Comparison of ENCODE assay signal across 9 cellular contexts in the genomic region with DNA sequence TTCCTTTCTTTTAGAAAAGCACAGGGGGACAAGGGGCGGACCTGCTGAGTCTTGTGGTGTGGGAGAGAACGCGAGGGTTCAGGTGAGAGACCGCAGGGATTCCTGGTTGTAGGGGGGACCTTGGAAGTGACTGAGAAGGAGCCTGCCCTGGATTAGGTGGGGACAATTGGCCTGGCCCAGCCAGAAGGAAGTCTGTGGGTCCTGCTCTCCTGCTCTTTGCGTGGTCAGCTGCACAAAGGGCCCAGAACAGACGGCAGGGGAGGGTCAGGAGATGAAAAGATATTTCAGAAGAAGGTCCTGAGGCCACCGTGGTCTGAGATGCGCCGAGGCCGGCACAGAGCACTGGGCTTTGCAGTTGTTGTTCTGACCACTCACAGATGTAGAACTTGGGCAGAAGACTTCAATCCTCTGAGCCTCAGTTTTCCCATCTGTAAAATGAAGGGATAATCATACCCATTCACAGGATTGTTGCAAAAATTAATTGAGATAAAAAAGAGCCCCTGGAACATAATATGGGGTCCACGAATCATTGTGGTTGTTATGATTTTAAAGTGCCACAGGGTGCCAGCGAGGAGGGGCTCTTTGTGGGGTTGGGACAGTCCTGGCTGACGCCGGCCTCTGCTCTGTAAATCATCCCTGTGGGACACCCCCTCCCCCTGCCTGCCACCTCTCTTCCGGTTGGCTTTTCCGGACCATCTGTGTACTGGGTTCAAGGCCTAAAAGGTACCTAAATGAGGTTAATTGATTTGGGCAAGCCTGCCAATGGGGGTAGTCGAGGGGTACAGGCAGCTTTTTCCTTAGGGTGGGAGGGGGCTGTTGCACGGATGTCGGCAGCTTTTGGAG. TPM values are rescaled to one million over a fixed set of nuclear protein-coding genes. Genes with fewer than 3 reads are reported as not detected.
DNase-seq lines count a peak whose midpoint lies in the region; ATAC-seq and TF ChIP-seq lines count a peak whose summit lies in the region.
"Had no signal": no experiment of that assay in that cellular context is flagged by ENCODE, and none has a peak within 500 bp of the region (broad histone marks: within the 10 kb centered on the region; RNA-seq: fewer than 3 reads in every experiment).

No MANE protein-coding gene starts in this region.

- dilution Hi-C loops in IMR-90 (cut with HindIII; ENCODE audit: low sequenced_read_pairs, unreplicated experiment): no loop called here

- H3K23ac ChIP-seq in IMR-90 (ENCODE audit: low read depth, low read length): peak overlapping the region; percentile 15; the same call in 1 of the 2 replicates

- no peak overlapping the region; the same call in 1 of the 2 replicates for H3K14ac ChIP-seq in IMR-90 (replicated peaks; ENCODE audit: low read depth, low read length)

- no peak overlapping the region for H2BK15ac ChIP-seq in IMR-90 (ENCODE audit: low read depth, low read length)

- H3K36me3 Mint-ChIP-seq in MCF 10A (ENCODE audit: insufficient read depth, unreplicated experiment): peaks cover 15% of the 10 kb centered on the region

- no peak for TF ChIP-seq RAD21 in IMR-90 (IDR thresholded peaks at IDR 0.05; ENCODE audit: low read length)

- H3K18ac ChIP-seq in IMR-90 (ENCODE audit: low read depth, low read length): no peak overlapping the region

- H4K8ac ChIP-seq in IMR-90 (ENCODE audit: low read depth in 2 of 2, low read length in 2 of 2): no peak overlapping the region

- TF ChIP-seq CTCF in AG04449 (IDR thresholded peaks at IDR 0.05; ENCODE audit: insufficient read depth, low read length, missing control alignments) (no peak), IMR-90 (conservative IDR thresholded peaks at IDR 0.05; ENCODE audit: low read depth, low read length) (no peak), MCF 10A (IDR thresholded peaks at IDR 0.05; ENCODE audit: unreplicated experiment) (no peak)

- H3K4me3 Mint-ChIP-seq in MCF 10A (ENCODE audit: unreplicated experiment): peak overlapping the region; percentile 89

- H4K20me1 ChIP-seq in IMR-90 (ENCODE audit: insufficient read depth, low read length): peaks cover 17% of the 10 kb centered on the region; the same call in 1 of the 2 replicates

- peaks cover 19 to 48% of the 10 kb centered on the region in 2 experiments for H3K79me1 ChIP-seq in IMR-90 (ENCODE audit: low read depth in 1 of 2, low read length in 2 of 2)

- no peaks in the 10 kb centered on the region for H3K27me3 Mint-ChIP-seq in MCF 10A (ENCODE audit: insufficient read depth, unreplicated experiment)

- peak overlapping the region; percentile 28; the same call in 1 of the 2 replicates for H2AK5ac ChIP-seq in IMR-90 (ENCODE audit: low read depth, low read length)

- H3K4me1 ChIP-seq in IMR-90 (ENCODE audit: control insufficient read depth, insufficient read depth, low read length): peaks cover 13% of the 10 kb centered on the region

- H3K27ac ChIP-seq in IMR-90 (ENCODE audit: insufficient read depth, low read length): no peak overlapping the region

- no peak overlapping the region for H2BK20ac ChIP-seq in IMR-90 (ENCODE audit: low read depth, low read length)

- no peak overlapping the region for H2BK120ac ChIP-seq in IMR-90 (ENCODE audit: low read depth, low read length)

- H3K9ac ChIP-seq in IMR-90 (ENCODE audit: low read depth, low read length): no peak overlapping the region

- H3K4me3 ChIP-seq in AG04449 (ENCODE audit: low read depth, low read length): peak overlapping the region; percentile 82
- no peak overlapping the region for H3K4me3 ChIP-seq in IMR-90 (ENCODE audit: insufficient read depth, low read depth, low read length)

- ATAC-seq in IMR-90 (ENCODE audit: low read depth): no peak
- no peak for ATAC-seq in GM18861 (IDR thresholded peaks at IDR 0.05; ENCODE audit: unreplicated experiment)

- intact Hi-C loops in IMR-90 (cut with micrococcal nuclease): loop anchor here (5.0 kb wide), 1 partner anchor 826 kb away; no protein-coding TSS in a partner anchor
- intact Hi-C loops in MCF 10A (cut with micrococcal nuclease): no loop called here
- intact Hi-C loops in head of caudate nucleus (cut with DNase I): no loop called here

- peaks cover 41% of the 10 kb centered on the region for H3K4me1 Mint-ChIP-seq in MCF 10A (ENCODE audit: insufficient read depth, unreplicated experiment)

- BruUV-seq in IMR-90 (replicated peaks; lab: Mats Ljungman, UMichigan): no TSS peak
- no TSS peak for BruUV-seq in MCF 10A (replicated peaks; lab: Mats Ljungman, UMichigan)

- DNase-seq in AG04449 (ENCODE audit: low read depth, low spot score): no peak
- no peak for DNase-seq in IMR-90
- no peak for DNase-seq in MCF 10A (ENCODE audit: unreplicated experiment)
- peak; percentile 44 for DNase-seq in myocyte (ENCODE audit: low read depth)
- DNase-seq in NCI-H2081 (lab: John Stamatoyannopoulos, UW): no peak
- DNase-seq in NCI-H2227 treated with DMSO at 0.1 percent for 48 hours (lab: John Stamatoyannopoulos, UW): no peak
- DNase-seq in head of caudate nucleus: no peak
- DNase-seq: activated effector memory CD4-positive, alpha-beta T cell treated with Interleukin-2 at 50 U/mL for 16 hours had no signal

- H2BK5ac ChIP-seq in IMR-90 (ENCODE audit: low read depth, low read length, poor library complexity, severe bottlenecking): no peak overlapping the region

- peak overlapping the region; percentile 4 for H3K4ac ChIP-seq in IMR-90 (ENCODE audit: low read depth, low read length)

- CTCF ChIA-PET in AG04449 (lab: Yijun Ruan, JAX) (interaction anchor here (0.8 to 28.0 kb wide), 5 partner anchors 9 to 60 kb away, joined by 3 to 428 read pairs (median 5); no protein-coding TSS in a partner anchor), IMR-90 (lab: Yijun Ruan, JAX) (interaction anchor here (1.2 to 1.5 kb wide), 3 partner anchors 9 to 60 kb away, joined by 3 to 6 read pairs (median 5); no protein-coding TSS in a partner anchor), MCF 10A (lab: Yijun Ruan, JAX) (interaction anchor here (0.7 to 5.0 kb wide), 9 partner anchors 9 to 60 kb away, joined by 3 to 45 read pairs (median 5); no protein-coding TSS in a partner anchor)

- H2AK9ac ChIP-seq in IMR-90 (replicated peaks; ENCODE audit: low read depth, low read length, poor library complexity): no peak overlapping the region

- no peaks in the 10 kb centered on the region for H3K9me3 ChIP-seq in IMR-90 (ENCODE audit: control insufficient read depth, insufficient read depth, low read length)

- no peak overlapping the region; the same call in 1 of the 2 replicates for H4K91ac ChIP-seq in IMR-90 (ENCODE audit: insufficient read depth, low read depth, low read length)

- POLR2A ChIA-PET in AG04449 (lab: Yijun Ruan, JAX): no interaction called here
- POLR2A ChIA-PET in IMR-90 (lab: Charles Lee; ENCODE audit: unreplicated experiment): no interaction called here
- POLR2A ChIA-PET in MCF 10A (lab: Yijun Ruan, JAX): interaction anchor here (0.6 to 6.9 kb wide), 10 partner anchors 8 to 60 kb away, joined by 3 to 67 read pairs (median 4); no protein-coding TSS in a partner anchor

- no peaks in the 10 kb centered on the region for H3K27me3 ChIP-seq in IMR-90 (ENCODE audit: control insufficient read depth, insufficient read depth, low read length)

- no peaks in the 10 kb centered on the region for H3K9me3 Mint-ChIP-seq in MCF 10A (ENCODE audit: unreplicated experiment)

- H3K36me3 ChIP-seq in IMR-90 (ENCODE audit: control insufficient read depth, insufficient read depth, low read length): no peaks in the 10 kb centered on the region

- no peak overlapping the region for H2AFZ ChIP-seq in IMR-90 (replicated peaks; ENCODE audit: low read length, poor library complexity)

- no peak overlapping the region for H3K56ac ChIP-seq in IMR-90 (ENCODE audit: extremely low read depth, insufficient read depth, low read length)

- H3K9me1 ChIP-seq in IMR-90 (ENCODE audit: insufficient read depth, low read length): peaks cover 11% of the 10 kb centered on the region; the same call in 1 of the 2 replicates

- WGBS in IMR-90 (ENCODE audit: extremely low coverage in 2 of 2, insufficient read length in 1 of 2), 2 experiments: 89% methylated on average over 7 of the region's 19 CpGs; no CpG with 5 or more reads in 1 of the 2 experiments

- H3K27ac Mint-ChIP-seq in MCF 10A (ENCODE audit: low read depth, unreplicated experiment): peak overlapping the region; percentile 82

- TF ChIP-seq POLR2A in IMR-90 (IDR thresholded peaks at IDR 0.05; ENCODE audit: low read depth, low read length): no peak

- in situ Hi-C loops in IMR-90 (cut with MboI; ENCODE audit: low sequenced_read_pairs): no loop called here

- peak overlapping the region; percentile 77; the same call in 1 of the 2 replicates for H3K4me2 ChIP-seq in IMR-90 (ENCODE audit: low read depth, low read length)

- no peak overlapping the region for H4K5ac ChIP-seq in IMR-90 (ENCODE audit: low read depth, low read length)

TF ChIP-seq in IMR-90, 13 proteins besides CTCF, POLR2A, EP300 and RAD21 (continues in another document):
- TF ChIP-seq USF2 (IDR thresholded peaks at IDR 0.05; ENCODE audit: low read depth, low read length) (no peak), MXI1 (IDR thresholded peaks at IDR 0.05; ENCODE audit: borderline replicate concordance, low read depth, low read length) (no peak), BHLHE40 (IDR thresholded peaks at IDR 0.05; ENCODE audit: low read depth, low read length) (no peak), RFX5 (IDR thresholded peaks at IDR 0.05; ENCODE audit: low read depth, low read length) (no peak), SMC3 (IDR thresholded peaks at IDR 0.05; ENCODE audit: low read depth, low read length) (no peak), MAZ (IDR thresholded peaks at IDR 0.05; ENCODE audit: borderline replicate concordance, low read depth, low read length) (no peak), NFE2L2 (IDR thresholded peaks at IDR 0.05; ENCODE audit: low read depth, low read length) (no peak), CEBPB (IDR thresholded peaks at IDR 0.05; ENCODE audit: low read depth, low read length) (no peak), FOS (IDR thresholded peaks at IDR 0.05; ENCODE audit: low read depth, low read length) (no peak)

RNA-seq across cellular contexts. Expression of gene LPIN1, which starts 1.8 kb away (rescaled TPM):
- total RNA-seq in IMR-90 (2012; rRNA removed): 21.3 and 21.7 TPM in 2 replicates
- 24.4 and 25.1 TPM in 2 replicates for polyA plus RNA-seq in IMR-90 (2012; rRNA removed)
- polyA plus RNA-seq in IMR-90 (2012; cell fraction: cytosol; rRNA removed): 10.6 and 12.6 TPM in 2 replicates
- polyA plus RNA-seq in IMR-90 (2012; cell fraction: nucleus; rRNA removed; ENCODE audit: low replicate concordance): 32.0 and 74.8 TPM in 2 replicates
- total RNA-seq in MCF 10A (2022): 47.0 and 65.7 TPM in 2 replicates
- total RNA-seq in myocyte: 42.2 and 57.4 TPM in 2 replicates
- polyA plus RNA-seq in myocyte (2012): 18.4 TPM
